In genomic region chr1:92544756-92545165, GRCh38 we compare ENCODE assay signal across 1 cellular context.
A peak's percentile ranks its signal among the peaks of the same experiment; 100 is the strongest.
TF ChIP-seq lines count a peak whose summit lies in the region.

No MANE protein-coding gene starts in this region.

TF ChIP-seq in K562, 482 proteins besides CTCF, POLR2A, EP300 and RAD21 (continued from another document and continues in another):
- TF ChIP-seq THAP12 (CRISPR knock-in tag; IDR thresholded peaks at IDR 0.05), result no peak
- TF ChIP-seq MAFF (IDR thresholded peaks at IDR 0.05; ENCODE audit: low read length), result no peak
- TF ChIP-seq DLX4 (CRISPR knock-in tag; IDR thresholded peaks at IDR 0.05), result no peak
- no peak for TF ChIP-seq SMARCA5 (IDR thresholded peaks at IDR 0.05)
- TF ChIP-seq FUS (optimal IDR thresholded peaks at IDR 0.05; ENCODE audit: low read depth, low read length), result no peak
- no peak for TF ChIP-seq FOXK1 (CRISPR knock-in tag; IDR thresholded peaks at IDR 0.05; ENCODE audit: borderline replicate concordance)
- TF ChIP-seq NCOA2 (IDR thresholded peaks at IDR 0.05; ENCODE audit: partially characterized antibody in 2 of 2), result peak; percentile 85 to 88
- peak; percentile 74; the same call in 1 of the 2 replicates for TF ChIP-seq RNF219 (CRISPR knock-in tag; IDR thresholded peaks at IDR 0.05)
- TF ChIP-seq ATF6 (CRISPR knock-in tag; IDR thresholded peaks at IDR 0.05), result no peak
- peak; percentile 100 for TF ChIP-seq ARID1B (IDR thresholded peaks at IDR 0.05)
- TF ChIP-seq ZNF212 (CRISPR knock-in tag; IDR thresholded peaks at IDR 0.05), result 0 out of 2 replicates have a peak, but pooled peaks have one; percentile 52
- TF ChIP-seq, protein P1, sequence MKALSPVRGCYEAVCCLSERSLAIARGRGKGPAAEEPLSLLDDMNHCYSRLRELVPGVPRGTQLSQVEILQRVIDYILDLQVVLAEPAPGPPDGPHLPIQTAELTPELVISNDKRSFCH (CRISPR knock-in tag; IDR thresholded peaks at IDR 0.05), result no peak
- TF ChIP-seq, protein P1 (tag; IDR thresholded peaks at IDR 0.05), result peak; percentile 98
- no peak for TF ChIP-seq ELK1 (CRISPR knock-in tag; IDR thresholded peaks at IDR 0.05)
- peak; percentile 48; the same call in 1 of the 2 replicates for TF ChIP-seq FOXP1 (CRISPR knock-in tag; IDR thresholded peaks at IDR 0.05)
- no peak for TF ChIP-seq ZNF57 (CRISPR knock-in tag; IDR thresholded peaks at IDR 0.05)
- TF ChIP-seq ZNF263 (CRISPR knock-in tag; IDR thresholded peaks at IDR 0.05; ENCODE audit: borderline replicate concordance), result peak; percentile 93
- no peak for TF ChIP-seq XRCC4 (IDR thresholded peaks at IDR 0.05; ENCODE audit: extremely low read depth, insufficient read depth, insufficient read length)
- no peak for TF ChIP-seq SIN3B (IDR thresholded peaks at IDR 0.05; ENCODE audit: low read depth)
- no peak for TF ChIP-seq ZNF12 (CRISPR knock-in tag; IDR thresholded peaks at IDR 0.05)
- TF ChIP-seq CBX2 (IDR thresholded peaks at IDR 0.05; ENCODE audit: insufficient read depth, low read length, poor library complexity, severe bottlenecking), result no peak
- no peak for TF ChIP-seq SRF (CRISPR knock-in tag; IDR thresholded peaks at IDR 0.05)
- peak; percentile 96 for TF ChIP-seq PYGO2 (tag; IDR thresholded peaks at IDR 0.05)
- TF ChIP-seq HDAC3 (IDR thresholded peaks at IDR 0.05; ENCODE audit: borderline replicate concordance, partially characterized antibody), result peak; percentile 98
- 0 out of 4 replicates have a peak, but pooled peaks of 1 of the 2 experiments have one; percentile 44 for TF ChIP-seq FOXA3 (CRISPR knock-in tag; conservative IDR thresholded peaks at IDR 0.05 in 1 of 2, IDR thresholded peaks at IDR 0.05 in 1 of 2)
- peak; percentile 82 to 96 for TF ChIP-seq AFF1 (IDR thresholded peaks at IDR 0.05; ENCODE audit: low read depth in 1 of 2, partially characterized antibody in 2 of 2)
- TF ChIP-seq CEBPZ (IDR thresholded peaks at IDR 0.05; ENCODE audit: borderline replicate concordance, low read depth, low read length), result no peak
- TF ChIP-seq NR2C1 (IDR thresholded peaks at IDR 0.05), result peak; percentile 60; the same call in 1 of the 2 replicates
- peak; percentile 81 for TF ChIP-seq NR2C1 (tag; IDR thresholded peaks at IDR 0.05)
- TF ChIP-seq ZNF384 (IDR thresholded peaks at IDR 0.05; ENCODE audit: low read depth, low read length), result no peak
- TF ChIP-seq PPARD (CRISPR knock-in tag; IDR thresholded peaks at IDR 0.05), result no peak
- TF ChIP-seq ZFPM2 (CRISPR knock-in tag; IDR thresholded peaks at IDR 0.05), result 0 out of 2 replicates have a peak, but pooled peaks have one; percentile 38
- TF ChIP-seq KLF10 (CRISPR knock-in tag; IDR thresholded peaks at IDR 0.05), result no peak
- TF ChIP-seq SNRNP70 (optimal IDR thresholded peaks at IDR 0.05; ENCODE audit: low read depth, low read length), result no peak
- TF ChIP-seq, protein P2, sequence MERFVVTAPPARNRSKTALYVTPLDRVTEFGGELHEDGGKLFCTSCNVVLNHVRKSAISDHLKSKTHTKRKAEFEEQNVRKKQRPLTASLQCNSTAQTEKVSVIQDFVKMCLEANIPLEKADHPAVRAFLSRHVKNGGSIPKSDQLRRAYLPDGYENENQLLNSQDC (CRISPR knock-in tag; IDR thresholded peaks at IDR 0.05), result no peak
- TF ChIP-seq FOSL1 (tag; conservative IDR thresholded peaks at IDR 0.05), result peak; percentile 92
- TF ChIP-seq SLC30A9 (CRISPR knock-in tag; IDR thresholded peaks at IDR 0.05), result no peak
- TF ChIP-seq SIRT6 (IDR thresholded peaks at IDR 0.05; ENCODE audit: low read depth, low read length), result no peak
- TF ChIP-seq PML (IDR thresholded peaks at IDR 0.05; ENCODE audit: low read length), result peak; percentile 100
- no peak for TF ChIP-seq IRF9 (tag; IDR thresholded peaks at IDR 0.05)
- no peak for TF ChIP-seq DNMT1 (IDR thresholded peaks at IDR 0.05)
- TF ChIP-seq IFI16 (CRISPR knock-in tag; IDR thresholded peaks at IDR 0.05), result no peak
- peak; percentile 59; the same call in 1 of the 2 replicates for TF ChIP-seq ILK (tag; IDR thresholded peaks at IDR 0.05; ENCODE audit: borderline replicate concordance, low read depth)
- TF ChIP-seq, protein P3, sequence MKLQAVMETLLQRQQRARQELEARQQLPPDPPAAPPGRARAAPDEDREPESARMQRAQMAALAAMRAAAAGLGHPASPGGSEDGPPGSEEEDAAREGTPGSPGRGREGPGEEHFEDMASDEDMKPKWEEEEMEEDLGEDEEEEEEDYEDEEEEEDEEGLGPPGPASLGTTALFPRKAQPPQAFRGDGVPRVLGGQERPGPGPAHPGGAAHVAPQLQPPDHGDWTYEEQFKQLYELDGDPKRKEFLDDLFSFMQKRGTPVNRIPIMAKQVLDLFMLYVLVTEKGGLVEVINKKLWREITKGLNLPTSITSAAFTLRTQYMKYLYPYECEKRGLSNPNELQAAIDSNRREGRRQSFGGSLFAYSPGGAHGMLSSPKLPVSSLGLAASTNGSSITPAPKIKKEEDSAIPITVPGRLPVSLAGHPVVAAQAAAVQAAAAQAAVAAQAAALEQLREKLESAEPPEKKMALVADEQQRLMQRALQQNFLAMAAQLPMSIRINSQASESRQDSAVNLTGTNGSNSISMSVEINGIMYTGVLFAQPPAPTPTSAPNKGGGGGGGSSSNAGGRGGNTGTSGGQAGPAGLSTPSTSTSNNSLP (IDR thresholded peaks at IDR 0.05; ENCODE audit: borderline replicate concordance, low read depth, low read length), result peak; percentile 77; the same call in 1 of the 2 replicates
